In the genomic region with DNA sequence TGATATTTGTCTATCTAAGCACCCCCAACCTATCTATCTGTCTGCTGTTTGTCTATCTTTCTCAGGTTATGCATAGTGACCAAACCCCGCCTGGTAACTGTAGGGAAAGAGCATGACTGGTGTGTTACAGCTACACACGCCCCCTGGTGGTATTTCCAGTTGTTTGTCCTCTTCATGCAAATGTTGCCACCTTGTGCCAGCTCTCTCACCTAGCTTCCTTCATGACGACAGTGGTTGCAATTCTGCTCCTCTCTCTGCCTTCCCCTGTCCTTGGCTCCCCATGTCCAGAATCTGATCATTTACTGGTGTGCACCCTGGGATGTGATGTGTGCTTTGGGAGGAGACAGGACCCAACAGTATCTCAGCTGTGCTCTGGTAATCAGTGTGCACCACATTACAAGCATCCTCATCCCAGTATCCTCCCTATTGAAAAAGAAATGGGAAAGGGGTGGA, we compare ENCODE assay signal across 8 cellular contexts. TPM values are rescaled to one million over a fixed set of nuclear protein-coding genes. Genes with fewer than 3 reads are reported as not detected.
DNase-seq lines count a peak whose midpoint lies in the region; ATAC-seq and TF ChIP-seq lines count a peak whose summit lies in the region.

No MANE protein-coding gene starts in this region.

- H3K4me1 ChIP-seq in thoracic aorta (ENCODE audit: control insufficient read depth in 1 of 2, low read depth in 2 of 2) = peaks cover 0 to 5% of the 10 kb centered on the region in 2 donors

- H3K9me3 Mint-ChIP-seq in dendritic cell treated with granulocyte-macrophage colony-stimulating factor and Interleukin-4, amounts not matched to agents 40 ng/mL and 50 ng/mL, for 4 days = no peaks in the 10 kb centered on the region

- H3K27ac Mint-ChIP-seq in dendritic cell treated with granulocyte-macrophage colony-stimulating factor and Interleukin-4, amounts not matched to agents 40 ng/mL and 50 ng/mL, for 4 days = peak overlapping the region; percentile 13

- H3K4me3 ChIP-seq in WERI-Rb-1 (ENCODE audit: low read depth, low read length) (no peak overlapping the region), thoracic aorta (no peak overlapping the region)

- TF ChIP-seq CTCF in GM13977 (IDR thresholded peaks at IDR 0.05; ENCODE audit: extremely low read depth, insufficient read depth, missing control alignments) (peak; percentile 87), WERI-Rb-1 (IDR thresholded peaks at IDR 0.05; ENCODE audit: low read depth, low read length) (peak; percentile 84), thoracic aorta (IDR thresholded peaks at IDR 0.05) (peak; percentile 56)

- H3K27me3 ChIP-seq in WERI-Rb-1 (ENCODE audit: insufficient read depth, low read depth, severe bottlenecking) = no peaks in the 10 kb centered on the region
- H3K27me3 ChIP-seq in thoracic aorta (replicated peaks; ENCODE audit: insufficient read depth) = no peaks in the 10 kb centered on the region

- ATAC-seq in thoracic aorta (ENCODE audit: insufficient number of reproducible peaks, low FRiP score, low read depth) (no peak), HG02938 (IDR thresholded peaks at IDR 0.05; ENCODE audit: unreplicated experiment) (no peak)

- peaks cover 20% of the 10 kb centered on the region for H3K27me3 Mint-ChIP-seq in dendritic cell treated with granulocyte-macrophage colony-stimulating factor and Interleukin-4, amounts not matched to agents 40 ng/mL and 50 ng/mL, for 4 days

- H3K4me3 Mint-ChIP-seq in dendritic cell treated with granulocyte-macrophage colony-stimulating factor and Interleukin-4, amounts not matched to agents 40 ng/mL and 50 ng/mL, for 4 days = no peak overlapping the region

- in situ Hi-C loops in GM13977 (cut with MboI; ENCODE audit: low pct_unique_long_range_greater_than_20kb, low sequenced_read_pairs, unreplicated experiment) = no loop called here

- H3K4me1 Mint-ChIP-seq in dendritic cell treated with granulocyte-macrophage colony-stimulating factor and Interleukin-4, amounts not matched to agents 40 ng/mL and 50 ng/mL, for 4 days (ENCODE audit: low read depth) = peaks cover 39% of the 10 kb centered on the region

- H3K36me3 ChIP-seq in WERI-Rb-1 (no peaks in the 10 kb centered on the region), thoracic aorta (no peaks in the 10 kb centered on the region)

- H3K9me3 ChIP-seq in WERI-Rb-1 (ENCODE audit: severe bottlenecking) (peaks cover 3% of the 10 kb centered on the region), thoracic aorta (no peaks in the 10 kb centered on the region)

- no peaks in the 10 kb centered on the region for H3K36me3 Mint-ChIP-seq in dendritic cell treated with granulocyte-macrophage colony-stimulating factor and Interleukin-4, amounts not matched to agents 40 ng/mL and 50 ng/mL, for 4 days (ENCODE audit: low read depth)

- DNase-seq in AG08396 (ENCODE audit: low spot score) (peak; percentile 69), GM13977 (ENCODE audit: low spot score) (peak; percentile 79), NCI-H2029 treated with DMSO at 0.1 percent for 48 hours (lab: John Stamatoyannopoulos, UW) (peak; percentile 20), WERI-Rb-1 (peak; percentile 61), mucosa of gallbladder (ENCODE audit: low spot score) (peak; percentile 54), thoracic aorta (ENCODE audit: low spot score) (no peak)

- intact Hi-C loops in dendritic cell treated with granulocyte-macrophage colony-stimulating factor and Interleukin-4, amounts not matched to agents 40 ng/mL and 50 ng/mL, for 4 days (cut with micrococcal nuclease) = loop anchor here (1.0 to 2.0 kb wide), 2 partner anchors 32 to 267 kb away; no protein-coding TSS in a partner anchor

- H3K27ac ChIP-seq in WERI-Rb-1 = no peak overlapping the region
- H3K27ac ChIP-seq in thoracic aorta = no peak overlapping the region

RNA-seq across cellular contexts. Expression of gene INKA2, which starts 8.1 kb away (rescaled TPM):
- total RNA-seq in mucosa of gallbladder (4.9 TPM), thoracic aorta (1 to 10 TPM; 3.8 to 7.3 TPM)

RNA-seq across cellular contexts. Expression of gene DDX20, which starts 8.4 kb away (rescaled TPM):
- total RNA-seq in mucosa of gallbladder (8.4 TPM), thoracic aorta (10 to 100 TPM; 17.2 to 21.5 TPM)
